Comparison of ENCODE assay signal across 30 cellular contexts in genomic region chr9:38708759-38709158, GRCh38. TPM values are rescaled to one million over a fixed set of nuclear protein-coding genes. Genes with fewer than 3 reads are reported as not detected.
DNase-seq lines count a peak whose midpoint lies in the region; ATAC-seq and TF ChIP-seq lines count a peak whose summit lies in the region.
"Had no signal": no experiment of that assay in that cellular context is flagged by ENCODE, and none has a peak within 500 bp of the region (broad histone marks: within the 10 kb centered on the region; RNA-seq: fewer than 3 reads in every experiment).

No MANE protein-coding gene starts in this region.

- WGBS in heart left ventricle, 4 donors = 41 to 79% (median 60%) methylated on average over 3 of the region's 3 CpGs
- 16% methylated on average over 3 of the region's 3 CpGs for WGBS in SK-N-SH (ENCODE audit: low lambda C conversion rate)
- WGBS in right lobe of liver (ENCODE audit: insufficient coverage, low coverage, low lambda C conversion rate, missing lambda C conversion rate) = 64% methylated on average over 1 of the region's 3 CpGs
- WGBS in sigmoid colon, 2 donors = 58 to 70% methylated on average over 3 of the region's 3 CpGs

- no peaks in the 10 kb centered on the region for H3F3A ChIP-seq in SK-N-SH (replicated peaks; ENCODE audit: insufficient read depth)

- H3K36me3 ChIP-seq in right atrium auricular region (no peaks in the 10 kb centered on the region), heart left ventricle (no peaks in the 10 kb centered on the region), SK-N-SH (replicated peaks in 1 of 2; ENCODE audit: control insufficient read depth in 1 of 2, insufficient read depth in 2 of 2, low read length in 1 of 2) (no peaks in the 10 kb centered on the region), right lobe of liver (no peaks in the 10 kb centered on the region), sigmoid colon (no peaks in the 10 kb centered on the region)
- H3K36me3 ChIP-seq: breast epithelium, colonic mucosa, esophagus muscularis mucosa, HAP-1 had no signal

- H3K27ac ChIP-seq in right atrium auricular region (no peak overlapping the region), heart left ventricle (no peak overlapping the region), SK-N-SH (ENCODE audit: low read depth in 2 of 2, low read length in 1 of 2) (peak overlapping the region in 1 of 2 experiments; percentile 60; a peak in 2 of 4 replicates), right lobe of liver (no peak overlapping the region), sigmoid colon (no peak overlapping the region)
- H3K27ac ChIP-seq: breast epithelium, colonic mucosa, esophagus muscularis mucosa, RWPE1 had no signal

- no peak overlapping the region for H3K4me2 ChIP-seq in SK-N-SH

- ATAC-seq in heart left ventricle = no peak
- ATAC-seq in right lobe of liver = no peak
- ATAC-seq: effector memory CD8-positive, alpha-beta T cell; naive thymus-derived CD8-positive, alpha-beta T cell had no signal

- H3K9me3 ChIP-seq in right atrium auricular region (no peaks in the 10 kb centered on the region), heart left ventricle (no peaks in the 10 kb centered on the region), SK-N-SH (no peaks in the 10 kb centered on the region), right lobe of liver (no peaks in the 10 kb centered on the region), sigmoid colon (no peaks in the 10 kb centered on the region)
- H3K9me3 ChIP-seq: breast epithelium, colonic mucosa, esophagus muscularis mucosa, HAP-1 had no signal

- no peak overlapping the region for H3K9ac ChIP-seq in SK-N-SH

- no peak overlapping the region for H2AFZ ChIP-seq in SK-N-SH (ENCODE audit: low read depth)

- no peaks in the 10 kb centered on the region for H3K27me3 ChIP-seq in right atrium auricular region
- no peaks in the 10 kb centered on the region for H3K27me3 ChIP-seq in heart left ventricle
- H3K27me3 ChIP-seq in SK-N-SH (ENCODE audit: insufficient read depth) = no peaks in the 10 kb centered on the region
- no peaks in the 10 kb centered on the region for H3K27me3 ChIP-seq in right lobe of liver
- H3K27me3 ChIP-seq in sigmoid colon = no peaks in the 10 kb centered on the region
- H3K27me3 ChIP-seq: breast epithelium, colonic mucosa, esophagus muscularis mucosa had no signal

- TF ChIP-seq POLR2A in heart left ventricle (IDR thresholded peaks at IDR 0.05) = no peak
- TF ChIP-seq POLR2A in right lobe of liver (IDR thresholded peaks at IDR 0.05) = no peak
- no peak for TF ChIP-seq POLR2A in sigmoid colon (IDR thresholded peaks at IDR 0.05)

- no peak for TF ChIP-seq RAD21 in SK-N-SH (IDR thresholded peaks at IDR 0.05; ENCODE audit: low read length)

- H3K4me1 ChIP-seq in right atrium auricular region (no peaks in the 10 kb centered on the region), heart left ventricle (peaks cover 0 to 11% (median 0%) of the 10 kb centered on the region in 12 donors), SK-N-SH (ENCODE audit: control insufficient read depth in 1 of 2, insufficient read depth in 2 of 2, low read depth in 1 of 2, low read length in 1 of 2) (peaks cover 0 to 25% of the 10 kb centered on the region in 2 experiments; a peak in 2 of 4 replicates), right lobe of liver (peaks cover 0 to 3% (median 1%) of the 10 kb centered on the region in 4 donors), sigmoid colon (no peaks in the 10 kb centered on the region)
- H3K4me1 ChIP-seq: breast epithelium, colonic mucosa, HAP-1 had no signal

- CTCF ChIA-PET in SK-N-SH (lab: Yijun Ruan, JAX) = interaction anchor here (0.8 to 1.1 kb wide), 3 partner anchors 12 to 24 kb away, joined by 3 read pairs; no protein-coding TSS in a partner anchor

- peak; percentile 23 for DNase-seq in right atrium auricular region (ENCODE audit: low spot score)
- DNase-seq in heart left ventricle = no peak
- DNase-seq in SK-N-SH = peak; percentile 37
- DNase-seq in fibroblast of the aortic adventitia (ENCODE audit: low read depth) = peak; percentile 4
- peak; percentile 6 for DNase-seq in stromal cell of bone marrow (ENCODE audit: low read depth)
- DNase-seq in right lobe of liver = no peak
- no peak for DNase-seq in sigmoid colon
- no peak for DNase-seq in posterior vena cava (ENCODE audit: low spot score)
- DNase-seq: activated B cell treated with CpG ODN at 0.5 μM for 24 hours; activated CD4-positive, alpha-beta T cell treated with anti-CD3 and anti-CD28 coated beads, Interleukin-2, amount 50 U/mL, for 48 hours; activated CD8-positive, alpha-beta memory T cell treated with anti-CD3 and anti-CD28 coated beads, Interleukin-2, amount 50 U/mL, for 48 hours; activated effector memory CD4-positive, alpha-beta T cell treated with anti-CD3 and anti-CD28 coated beads, Interleukin-2, amount 50 U/mL, for 16 hours; Calu3; colonic mucosa; effector memory CD8-positive, alpha-beta T cell; glutamatergic neuron; naive thymus-derived CD8-positive, alpha-beta T cell; NCI-H2029; NCI-H446 treated with DMSO at 0.1 percent for 48 hours; T-helper 9 cell had no signal

- TF ChIP-seq EP300 in SK-N-SH (IDR thresholded peaks at IDR 0.05; ENCODE audit: borderline replicate concordance in 1 of 2, low read depth in 1 of 2, low read length in 1 of 2) (no peak), sigmoid colon (IDR thresholded peaks at IDR 0.05) (no peak)

- TF ChIP-seq CTCF in right atrium auricular region (IDR thresholded peaks at IDR 0.05) (no peak), heart left ventricle (IDR thresholded peaks at IDR 0.05) (no peak), SK-N-SH (IDR thresholded peaks at IDR 0.05) (no peak), fibroblast of the aortic adventitia (IDR thresholded peaks at IDR 0.05; ENCODE audit: insufficient read depth, low read length) (no peak), right lobe of liver (IDR thresholded peaks at IDR 0.05) (no peak), sigmoid colon (IDR thresholded peaks at IDR 0.05) (no peak)

- POLR2A ChIA-PET in SK-N-SH (lab: Yijun Ruan, JAX) = no interaction called here

- H3K9me2 ChIP-seq in SK-N-SH = no peaks in the 10 kb centered on the region

- H3K4me3 ChIP-seq in right atrium auricular region (no peak overlapping the region), heart left ventricle (no peak overlapping the region), SK-N-SH (ENCODE audit: low read depth in 2 of 2, low read length in 1 of 2) (no peak overlapping the region), fibroblast of the aortic adventitia (ENCODE audit: low read depth, low read length) (no peak overlapping the region), right lobe of liver (no peak overlapping the region), sigmoid colon (no peak overlapping the region)
- H3K4me3 ChIP-seq: breast epithelium, colonic mucosa, esophagus muscularis mucosa, HAP-1 had no signal

- intact Hi-C loops in heart left ventricle (cut with DNase I) (loop anchor here in 4 of 10 donors (10.0 kb wide), 2 partner anchors 54 to 64 kb away; no protein-coding TSS in a partner anchor), right lobe of liver (cut with DNase I) (no loop called here), sigmoid colon (cut with DNase I) (no loop called here), posterior vena cava (cut with DNase I) (loop anchor here in 1 of 2 donors (10.0 kb wide), 1 partner anchor 64 kb away; no protein-coding TSS in a partner anchor)

- no peaks in the 10 kb centered on the region for H4K20me1 ChIP-seq in SK-N-SH (ENCODE audit: insufficient read depth)

- H3K79me2 ChIP-seq in SK-N-SH (ENCODE audit: insufficient read depth) = no peaks in the 10 kb centered on the region

TF ChIP-seq in SK-N-SH, 30 proteins besides CTCF, POLR2A, EP300 and RAD21:
- TF ChIP-seq TAF1 (IDR thresholded peaks at IDR 0.05; ENCODE audit: borderline replicate concordance, low read depth, low read length) (no peak), EZH2phosphoT487 (IDR thresholded peaks at IDR 0.05; ENCODE audit: borderline replicate concordance, low read depth) (no peak), GATA2 (CRISPR knock-in tag; IDR thresholded peaks at IDR 0.05) (peak; percentile 56)
TF ChIP-seq in SK-N-SH: peak in this region for 1.

RNA-seq across cellular contexts. Expression of gene FAM240B, which starts 11.2 kb away (rescaled TPM):
- total RNA-seq in right atrium auricular region (not detected), heart left ventricle (not detected), fibroblast of the aortic adventitia (ENCODE audit: low replicate concordance) (not detected in 2 replicates), right lobe of liver (not detected), sigmoid colon (not detected), posterior vena cava (not detected)
- polyA plus RNA-seq in heart left ventricle (not detected), SK-N-SH (2012; rRNA removed) (not detected in 2 replicates), sigmoid colon (not detected)
- not detected in 2 replicates for polyA plus RNA-seq in SK-N-SH (2012; cell fraction: cytosol; rRNA removed)
- not detected in 2 replicates for polyA plus RNA-seq in SK-N-SH (2012; cell fraction: nucleus; rRNA removed)
- total RNA-seq: activated B cell treated with CpG ODN at 0.5 μM for 24 hours; breast epithelium; Calu3; colonic mucosa; esophagus muscularis mucosa; G401; mesenteric fat pad; naive thymus-derived CD8-positive, alpha-beta T cell; osteocyte; sciatic nerve; urinary bladder had no signal
- polyA plus RNA-seq: BJ; naive thymus-derived CD8-positive, alpha-beta T cell; urinary bladder had no signal

Comparison
In these comparisons a context has a peak if more than half of its experiments do, and no peak if none do; other contexts are left out.
1. DNase-seq: peak in right atrium auricular region (single experiment), SK-N-SH (single experiment), fibroblast of the aortic adventitia (single experiment) and stromal cell of bone marrow (single experiment); none in heart left ventricle (0 of 5), right lobe of liver (0 of 3), sigmoid colon (single experiment) and posterior vena cava (single experiment).